In genomic region chr16:54928016-54928356, GRCh38 we compare ENCODE assay signal across 7 cellular contexts. TPM values are rescaled to one million over a fixed set of nuclear protein-coding genes. Genes with fewer than 3 reads are reported as not detected.
DNase-seq lines count a peak whose midpoint lies in the region; ATAC-seq, FAIRE-seq and TF ChIP-seq lines count a peak whose summit lies in the region.

No MANE protein-coding gene starts in this region.

- H3K79me2 ChIP-seq in GM12878 (ENCODE audit: control insufficient read depth, insufficient read depth, low read length) = no peaks in the 10 kb centered on the region
- no peaks in the 10 kb centered on the region for H3K79me2 ChIP-seq in mesendoderm (ENCODE audit: control insufficient read depth, insufficient read depth, low read length)

- H4K5ac ChIP-seq in mesendoderm (ENCODE audit: low read length) = no peak overlapping the region

- POLR2A ChIA-PET in GM12878 (lab: Charles Lee) = no interaction called here

- H3K4me2 ChIP-seq in GM12878 (ENCODE audit: control insufficient read depth, insufficient read depth) (peak overlapping the region; percentile 15), mesendoderm (ENCODE audit: low read length) (peak overlapping the region; percentile 80)

- intact Hi-C loops in GM12878 (cut with micrococcal nuclease; ENCODE audit: unreplicated experiment) = no loop called here

- H3K4me1 ChIP-seq in GM12878 (ENCODE audit: control insufficient read depth, insufficient read depth, low read length) (peaks cover 3% of the 10 kb centered on the region), mesendoderm (ENCODE audit: control insufficient read depth, low read depth, low read length) (peaks cover 3% of the 10 kb centered on the region)

- H3K18ac ChIP-seq in mesendoderm (ENCODE audit: low read length) = peak overlapping the region; percentile 95

- no peak overlapping the region for H2BK5ac ChIP-seq in mesendoderm (ENCODE audit: low read length)

- no peak overlapping the region for H2AK5ac ChIP-seq in mesendoderm (ENCODE audit: low read length)

- DNase-seq in GM12864 (ENCODE audit: low read depth) (no peak), NCI-H146 (lab: John Stamatoyannopoulos, UW) (peak; percentile 52), GM12878 (ENCODE audit: low read depth, low spot score) (no peak), mesendoderm (no peak), COLO829 (ENCODE audit: low spot score) (no peak)
- no peak for DNase-seq in activated CD4-positive, CD25-positive, alpha-beta regulatory T cell treated with anti-CD3 and anti-CD28 coated beads, Interleukin-2, amount 50 U/mL, for 72 hours
- DNase-seq in effector CD8-positive, alpha-beta T cell (lab: John Stamatoyannopoulos, UW) = no peak

- H3K4me3 ChIP-seq in GM12864 (ENCODE audit: low read depth, low read length) (peak overlapping the region; percentile 68), GM12878 (peak overlapping the region; percentile 18; the same call in 1 of the 2 replicates), mesendoderm (ENCODE audit: low read length) (peak overlapping the region; percentile 48)

- no peak overlapping the region for H3K27ac ChIP-seq in GM12878 (ENCODE audit: control insufficient read depth, insufficient read depth)
- no peak overlapping the region for H3K27ac ChIP-seq in mesendoderm (ENCODE audit: low read depth, low read length)

- in situ Hi-C loops in GM12878 (cut with MboI) = no loop called here

- no peak for TF ChIP-seq CTCF in GM12864 (IDR thresholded peaks at IDR 0.05; ENCODE audit: low read depth, low read length, missing control alignments)
- TF ChIP-seq CTCF in GM12878 (IDR thresholded peaks at IDR 0.05 in 2 of 3, conservative IDR thresholded peaks at IDR 0.05 in 1 of 3; ENCODE audit: control insufficient read depth in 2 of 3, extremely low read depth in 1 of 3, insufficient read depth in 1 of 3, low read depth in 3 of 3, low read length in 3 of 3) = no peak

- H3K27me3 ChIP-seq in GM12878 (replicated peaks in 1 of 2; ENCODE audit: control insufficient read depth in 2 of 2, insufficient read depth in 2 of 2, low read length in 1 of 2) (peaks cover 0 to 7% of the 10 kb centered on the region in 2 experiments; a peak in 3 of 4 replicates), mesendoderm (ENCODE audit: insufficient read depth, low read length, poor library complexity) (peaks cover 15% of the 10 kb centered on the region)

- CTCF ChIA-PET in GM12878 (lab: Yijun Ruan, JAX) = interaction anchor here (0.6 to 0.9 kb wide), 2 partner anchors 20 to 89 kb away, joined by 3 read pairs; no protein-coding TSS in a partner anchor

- no peak overlapping the region for H2BK15ac ChIP-seq in mesendoderm (replicated peaks; ENCODE audit: low read depth)

- no peak for TF ChIP-seq POLR2A in GM12878 (IDR thresholded peaks at IDR 0.05; ENCODE audit: low read depth, low read length)

- TF ChIP-seq RAD21 in GM12878 (IDR thresholded peaks at IDR 0.05; ENCODE audit: insufficient read depth, low read depth, low read length) = no peak

- H3K9ac ChIP-seq in GM12878 (ENCODE audit: control insufficient read depth, insufficient read depth, low read length) (no peak overlapping the region; the same call in 1 of the 2 replicates), mesendoderm (ENCODE audit: low read length) (peak overlapping the region; percentile 66)

- no peak overlapping the region for H3K23ac ChIP-seq in mesendoderm (ENCODE audit: low read length)

- peaks cover 6% of the 10 kb centered on the region; the same call in 1 of the 3 replicates for H3K9me3 ChIP-seq in GM12878 (replicated peaks; ENCODE audit: control insufficient read depth, insufficient read depth, low read length)

- FAIRE-seq in GM12878 (lab: Jason Lieb, UNC) = no peak

- ATAC-seq in GM12878 = no peak

- H3K56ac ChIP-seq in mesendoderm (ENCODE audit: low read length) = peak overlapping the region; percentile 65

- H4K20me1 ChIP-seq in GM12878 (ENCODE audit: control insufficient read depth, insufficient read depth) = no peaks in the 10 kb centered on the region

- SMC1A ChIA-PET in GM12878 (lab: Charles Lee; ENCODE audit: uncharacterized antibody, unreplicated experiment) = interaction anchor here (0.7 to 1.5 kb wide), 2 partner anchors 12 to 329 kb away, joined by 3 read pairs; no protein-coding TSS in a partner anchor

- H4K8ac ChIP-seq in mesendoderm (ENCODE audit: low read depth, low read length) = no peak overlapping the region

- WGBS in GM12878 (ENCODE audit: insufficient coverage, insufficient replicate concordance, low lambda C conversion rate, missing lambda C conversion rate) = 20% methylated on average over 13 of the region's 13 CpGs
- WGBS in mesendoderm (ENCODE audit: extremely low coverage, insufficient coverage, low lambda C conversion rate) = no CpG with 5 or more reads among the region's 13 CpGs

- no peak overlapping the region for H2BK120ac ChIP-seq in mesendoderm (ENCODE audit: low read depth, low read length)

- H3K79me1 ChIP-seq in mesendoderm (ENCODE audit: low read length) = no peaks in the 10 kb centered on the region

- H2AFZ ChIP-seq in GM12878 (ENCODE audit: control insufficient read depth, low read depth, low read length) = no peak overlapping the region; the same call in 1 of the 2 replicates

- H3K36me3 ChIP-seq in GM12878 (ENCODE audit: control insufficient read depth in 2 of 2, insufficient read depth in 2 of 2, low read length in 1 of 2) = no peaks in the 10 kb centered on the region
- no peaks in the 10 kb centered on the region for H3K36me3 ChIP-seq in mesendoderm (ENCODE audit: control insufficient read depth, insufficient read depth, low read length)

- H3K4ac ChIP-seq in mesendoderm (ENCODE audit: low read depth, low read length) = no peak overlapping the region

- no peak for TF ChIP-seq EP300 in GM12878 (IDR thresholded peaks at IDR 0.05; ENCODE audit: borderline replicate concordance in 1 of 2, control insufficient read depth in 1 of 2, low read depth in 2 of 2, low read length in 2 of 2)

- BruUV-seq in GM12878 (replicated peaks; lab: Mats Ljungman, UMichigan) = no TSS peak

- RAD21 ChIA-PET in GM12878 (lab: Charles Lee; ENCODE audit: unreplicated experiment) = no interaction called here

TF ChIP-seq in GM12878, 131 proteins besides CTCF, POLR2A, EP300 and RAD21 (continues in another document):
- TF ChIP-seq CHD4 (IDR thresholded peaks at IDR 0.05) (no peak), RCOR1 (conservative IDR thresholded peaks at IDR 0.05; ENCODE audit: low read depth, low read length) (no peak), SKIL (IDR thresholded peaks at IDR 0.05; ENCODE audit: low read depth, poor library complexity, severe bottlenecking) (no peak), SP1 (IDR thresholded peaks at IDR 0.05; ENCODE audit: low read depth, low read length) (no peak), ZNF207 (IDR thresholded peaks at IDR 0.05; ENCODE audit: borderline replicate concordance) (no peak), HSF1 (IDR thresholded peaks at IDR 0.05; ENCODE audit: low read depth, low read length) (no peak)

RNA-seq across cellular contexts. Expression of gene IRX5, which starts 2.7 kb away (rescaled TPM):
- total RNA-seq in GM12878 (2013; cell fraction: nucleolus; rRNA removed) = not detected in 2 replicates
- total RNA-seq in GM12878 (2014; rRNA removed) (not detected in 2 replicates), GM12878 (2014; rRNA removed; fragmentation: Illumina TruSeq; extraction: Trizol) (not detected in 2 replicates), GM12878 (2021) (not detected in 2 replicates)
- polyA plus RNA-seq in GM12878 (2011; ENCODE audit: low read depth) = not detected
- polyA plus RNA-seq in GM12878 (2011; rRNA removed) (0.08 TPM in 1 of 2 replicates, not detected in the other), GM12878 (2014; fragmentation: Illumina TruSeq; extraction: Trizol) (not detected in 2 replicates), GM12878 (2014; fragmentation: Nextera tagmentation; extraction: Ambion mirVana) (not detected), GM12878 (2014; rRNA removed) (not detected in 2 replicates), GM12878 (2016; fragmentation: Nextera tagmentation; extraction: Ambion mirVana) (not detected)
- polyA plus RNA-seq in GM12878 (2011; cell fraction: cytosol; rRNA removed) = 0.10 TPM in 1 of 2 replicates, not detected in the other
- 0.28 and 0.47 TPM in 2 replicates for polyA plus RNA-seq in GM12878 (2011; cell fraction: nucleus; rRNA removed)
- not detected in 2 replicates for polyA plus RNA-seq in GM12878 (2012)
- polyA minus RNA-seq in GM12878 (2011; rRNA and poly(A)+ RNA removed) = not detected in 2 replicates
- not detected in 2 replicates for polyA minus RNA-seq in GM12878 (2011; cell fraction: cytosol; rRNA and poly(A)+ RNA removed)
- not detected in 2 replicates for polyA minus RNA-seq in GM12878 (2011; cell fraction: nucleus; rRNA and poly(A)+ RNA removed)
- polyA plus RNA-seq in mesendoderm (2013, experiment 1 of 2) = 0.27 TPM
- polyA plus RNA-seq in mesendoderm (2013, experiment 2 of 2) = 0.21 TPM

Comparison
In these comparisons a context has a peak if more than half of its experiments do, and no peak if none do; other contexts are left out.
1. H3K4me3 ChIP-seq: peak in every context shown above with its lines; median percentile 68 in GM12864; 48 in mesendoderm; 18 in GM12878.